35 cellular contexts compared by ENCODE assay signal in genomic region chr1:212044851-212045250, GRCh38.
"Had no signal": no experiment of that assay in that cellular context is flagged by ENCODE, and none has a peak within 500 bp of the region (broad histone marks: within the 10 kb centered on the region; RNA-seq: fewer than 3 reads in every experiment).

No MANE protein-coding gene starts in this region.

- ATAC-seq: activated CD8-positive, alpha-beta memory T cell treated with anti-CD3 and anti-CD28 coated beads, Interleukin-2, amount 10 ng/mL, durations not matched to agents 7 days and 5 days; activated CD8-positive, alpha-beta T cell treated with anti-CD3 and anti-CD28 coated beads, Interleukin-2, amount 10 ng/mL, durations not matched to agents 7 days and 5 days; activated naive CD8-positive, alpha-beta T cell treated with anti-CD3 and anti-CD28 coated beads, Interleukin-2, amount 50 U/mL, for 24 hours; body of pancreas; effector memory CD8-positive, alpha-beta T cell; T-cell; WTC11 had no signal

- H3K27me3 Mint-ChIP-seq: activated CD4-positive, alpha-beta memory T cell treated with anti-CD3 and anti-CD28 coated beads for 36 hours; activated CD8-positive, alpha-beta memory T cell treated with anti-CD3 and anti-CD28 coated beads, Interleukin-2, amount 10 ng/mL, durations not matched to agents 7 days and 5 days; activated naive CD8-positive, alpha-beta T cell treated with anti-CD3 and anti-CD28 coated beads for 36 hours; activated naive CD8-positive, alpha-beta T cell treated with anti-CD3 and anti-CD28 coated beads, Interleukin-2, amount 50 U/mL, for 24 hours; effector memory CD8-positive, alpha-beta T cell had no signal

- H3K27ac Mint-ChIP-seq: activated CD4-positive, alpha-beta memory T cell treated with anti-CD3 and anti-CD28 coated beads for 36 hours; activated CD8-positive, alpha-beta memory T cell treated with anti-CD3 and anti-CD28 coated beads, Interleukin-2, amount 10 ng/mL, durations not matched to agents 7 days and 5 days; activated CD8-positive, alpha-beta T cell treated with anti-CD3 and anti-CD28 coated beads, Interleukin-2, amount 10 ng/mL, durations not matched to agents 7 days and 5 days; activated naive CD8-positive, alpha-beta T cell treated with anti-CD3 and anti-CD28 coated beads for 36 hours; activated naive CD8-positive, alpha-beta T cell treated with anti-CD3 and anti-CD28 coated beads, Interleukin-2, amount 50 U/mL, for 24 hours; T-cell; WTC11 had no signal

- H3K9me3 ChIP-seq: adrenal gland, body of pancreas, esophagus squamous epithelium had no signal

- DNase-seq: activated CD4-positive, alpha-beta memory T cell treated with anti-CD3 and anti-CD28 coated beads for 36 hours; activated CD4-positive, alpha-beta T cell treated with anti-CD3 and anti-CD28 coated beads for 1 hour; activated CD4-positive, alpha-beta T cell treated with anti-CD3 and anti-CD28 coated beads for 4 hours; activated CD8-positive, alpha-beta memory T cell treated with anti-CD3 and anti-CD28 coated beads, Interleukin-2, amount 10 ng/mL, durations not matched to agents 7 days and 5 days; activated CD8-positive, alpha-beta memory T cell treated with anti-CD3 and anti-CD28 coated beads, Interleukin-2, amount 50 U/mL, for 4 hours; activated CD8-positive, alpha-beta T cell treated with anti-CD3 and anti-CD28 coated beads, Interleukin-2, amount 10 ng/mL, durations not matched to agents 7 days and 5 days; activated gamma-delta T cell; activated naive CD4-positive, alpha-beta T cell; activated naive CD4-positive, alpha-beta T cell treated with anti-CD3 and anti-CD28 coated beads, Interleukin-2, amount 50 U/mL, for 16 hours; activated naive CD8-positive, alpha-beta T cell treated with anti-CD3 and anti-CD28 coated beads for 36 hours; activated naive CD8-positive, alpha-beta T cell treated with anti-CD3 and anti-CD28 coated beads, Interleukin-2, amount 50 U/mL, for 24 hours; activated T-cell treated with anti-CD3 and anti-CD28 coated beads, Interleukin-2, amount 50 U/mL, for 1 hour; activated T-cell treated with anti-CD3 and anti-CD28 coated beads, Interleukin-2, amount 50 U/mL, for 48 hours; adrenal gland; amygdala; aorta; body of pancreas; caudate nucleus; cortex of kidney; dermis blood vessel endothelial cell; effector CD4-positive, alpha-beta T cell; effector memory CD8-positive, alpha-beta T cell; esophagus squamous epithelium; foreskin fibroblast; head of caudate nucleus; hippocampal formation; T-cell; T-helper 2 cell had no signal

- H3K4me3 Mint-ChIP-seq: activated CD4-positive, alpha-beta memory T cell treated with anti-CD3 and anti-CD28 coated beads for 36 hours; activated CD8-positive, alpha-beta memory T cell treated with anti-CD3 and anti-CD28 coated beads, Interleukin-2, amount 10 ng/mL, durations not matched to agents 7 days and 5 days; activated CD8-positive, alpha-beta T cell treated with anti-CD3 and anti-CD28 coated beads, Interleukin-2, amount 10 ng/mL, durations not matched to agents 7 days and 5 days; activated naive CD8-positive, alpha-beta T cell treated with anti-CD3 and anti-CD28 coated beads for 36 hours; activated naive CD8-positive, alpha-beta T cell treated with anti-CD3 and anti-CD28 coated beads, Interleukin-2, amount 50 U/mL, for 24 hours; effector memory CD8-positive, alpha-beta T cell; T-cell; WTC11 had no signal

- H3K36me3 Mint-ChIP-seq: T-cell had no signal

- H3K4me1 ChIP-seq: adrenal gland, body of pancreas, esophagus squamous epithelium had no signal

- FAIRE-seq: colon, endometrium, endothelial cell of umbilical vein, frontal cortex had no signal

- H3K4me3 ChIP-seq: adrenal gland, body of pancreas, esophagus squamous epithelium had no signal

- H3K27ac ChIP-seq: adrenal gland, body of pancreas, epithelial cell of prostate, esophagus squamous epithelium, VCaP had no signal

- H3K36me3 ChIP-seq: adrenal gland, esophagus squamous epithelium had no signal

- H3K27me3 ChIP-seq: adrenal gland, body of pancreas, esophagus squamous epithelium had no signal

- H3K9me3 Mint-ChIP-seq: activated CD4-positive, alpha-beta memory T cell treated with anti-CD3 and anti-CD28 coated beads for 36 hours; activated naive CD8-positive, alpha-beta T cell treated with anti-CD3 and anti-CD28 coated beads for 36 hours; activated naive CD8-positive, alpha-beta T cell treated with anti-CD3 and anti-CD28 coated beads, Interleukin-2, amount 50 U/mL, for 24 hours; effector memory CD8-positive, alpha-beta T cell; T-cell; WTC11 had no signal
